ENCODE assay signal across 1 cellular context in the genomic region with DNA sequence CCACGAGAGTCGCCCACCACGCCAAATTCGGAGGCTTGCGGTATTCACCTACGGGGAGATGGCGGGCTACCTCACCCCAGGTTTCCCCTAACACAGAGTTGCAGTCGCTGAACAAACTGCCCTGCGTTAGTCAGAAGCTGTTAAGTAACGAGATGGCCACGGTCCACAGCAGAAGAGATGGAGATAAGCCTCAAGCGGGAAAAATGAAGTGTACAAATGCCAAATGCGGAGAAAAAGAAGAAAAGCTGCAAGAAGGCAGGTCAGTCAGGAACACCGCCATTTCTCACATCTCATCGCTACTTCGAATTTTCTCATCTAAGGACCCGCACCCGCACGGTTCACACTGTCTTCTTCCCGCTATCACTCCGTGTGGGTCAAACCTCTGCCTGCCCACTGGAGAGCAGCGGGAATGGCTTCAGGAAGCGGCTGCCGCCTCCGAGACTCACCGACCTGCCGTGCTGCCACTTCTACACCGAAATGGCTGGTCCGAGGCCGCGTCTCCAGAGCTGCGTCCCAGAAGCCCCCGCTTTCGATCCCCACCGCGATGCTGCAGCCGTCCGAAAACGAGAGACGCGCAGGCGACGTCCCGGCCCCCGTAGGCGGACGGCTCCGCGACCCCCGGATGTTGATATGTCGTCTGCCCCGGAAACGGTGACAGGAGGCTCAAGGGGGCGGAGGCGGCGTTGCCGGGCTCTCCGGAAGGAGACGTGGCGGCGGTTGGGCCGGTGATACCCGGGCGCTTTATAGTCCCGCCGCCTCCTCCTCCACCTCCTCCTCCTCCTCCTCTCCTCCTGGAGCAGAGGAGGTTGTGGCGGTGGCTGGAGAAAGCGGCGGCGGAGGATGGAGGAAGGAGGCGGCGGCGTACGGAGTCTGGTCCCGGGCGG.
TF ChIP-seq lines count a peak whose summit lies in the region.

A gene with protein sequence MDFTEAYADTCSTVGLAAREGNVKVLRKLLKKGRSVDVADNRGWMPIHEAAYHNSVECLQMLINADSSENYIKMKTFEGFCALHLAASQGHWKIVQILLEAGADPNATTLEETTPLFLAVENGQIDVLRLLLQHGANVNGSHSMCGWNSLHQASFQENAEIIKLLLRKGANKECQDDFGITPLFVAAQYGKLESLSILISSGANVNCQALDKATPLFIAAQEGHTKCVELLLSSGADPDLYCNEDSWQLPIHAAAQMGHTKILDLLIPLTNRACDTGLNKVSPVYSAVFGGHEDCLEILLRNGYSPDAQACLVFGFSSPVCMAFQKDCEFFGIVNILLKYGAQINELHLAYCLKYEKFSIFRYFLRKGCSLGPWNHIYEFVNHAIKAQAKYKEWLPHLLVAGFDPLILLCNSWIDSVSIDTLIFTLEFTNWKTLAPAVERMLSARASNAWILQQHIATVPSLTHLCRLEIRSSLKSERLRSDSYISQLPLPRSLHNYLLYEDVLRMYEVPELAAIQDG (minus strand): TSS at position 583 of the 884 bp plus-strand sequence. CDS start 21,381 bp downstream, outside the sequence.
A gene with protein sequence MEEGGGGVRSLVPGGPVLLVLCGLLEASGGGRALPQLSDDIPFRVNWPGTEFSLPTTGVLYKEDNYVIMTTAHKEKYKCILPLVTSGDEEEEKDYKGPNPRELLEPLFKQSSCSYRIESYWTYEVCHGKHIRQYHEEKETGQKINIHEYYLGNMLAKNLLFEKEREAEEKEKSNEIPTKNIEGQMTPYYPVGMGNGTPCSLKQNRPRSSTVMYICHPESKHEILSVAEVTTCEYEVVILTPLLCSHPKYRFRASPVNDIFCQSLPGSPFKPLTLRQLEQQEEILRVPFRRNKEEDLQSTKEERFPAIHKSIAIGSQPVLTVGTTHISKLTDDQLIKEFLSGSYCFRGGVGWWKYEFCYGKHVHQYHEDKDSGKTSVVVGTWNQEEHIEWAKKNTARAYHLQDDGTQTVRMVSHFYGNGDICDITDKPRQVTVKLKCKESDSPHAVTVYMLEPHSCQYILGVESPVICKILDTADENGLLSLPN (plus strand): TSS at position 674 of the 884 bp plus-strand sequence. CDS start 167 bp downstream, at position 841.

TF ChIP-seq in HepG2, 621 proteins besides CTCF, POLR2A, EP300 and RAD21 (continues in another document):
- TF ChIP-seq, protein P1, sequence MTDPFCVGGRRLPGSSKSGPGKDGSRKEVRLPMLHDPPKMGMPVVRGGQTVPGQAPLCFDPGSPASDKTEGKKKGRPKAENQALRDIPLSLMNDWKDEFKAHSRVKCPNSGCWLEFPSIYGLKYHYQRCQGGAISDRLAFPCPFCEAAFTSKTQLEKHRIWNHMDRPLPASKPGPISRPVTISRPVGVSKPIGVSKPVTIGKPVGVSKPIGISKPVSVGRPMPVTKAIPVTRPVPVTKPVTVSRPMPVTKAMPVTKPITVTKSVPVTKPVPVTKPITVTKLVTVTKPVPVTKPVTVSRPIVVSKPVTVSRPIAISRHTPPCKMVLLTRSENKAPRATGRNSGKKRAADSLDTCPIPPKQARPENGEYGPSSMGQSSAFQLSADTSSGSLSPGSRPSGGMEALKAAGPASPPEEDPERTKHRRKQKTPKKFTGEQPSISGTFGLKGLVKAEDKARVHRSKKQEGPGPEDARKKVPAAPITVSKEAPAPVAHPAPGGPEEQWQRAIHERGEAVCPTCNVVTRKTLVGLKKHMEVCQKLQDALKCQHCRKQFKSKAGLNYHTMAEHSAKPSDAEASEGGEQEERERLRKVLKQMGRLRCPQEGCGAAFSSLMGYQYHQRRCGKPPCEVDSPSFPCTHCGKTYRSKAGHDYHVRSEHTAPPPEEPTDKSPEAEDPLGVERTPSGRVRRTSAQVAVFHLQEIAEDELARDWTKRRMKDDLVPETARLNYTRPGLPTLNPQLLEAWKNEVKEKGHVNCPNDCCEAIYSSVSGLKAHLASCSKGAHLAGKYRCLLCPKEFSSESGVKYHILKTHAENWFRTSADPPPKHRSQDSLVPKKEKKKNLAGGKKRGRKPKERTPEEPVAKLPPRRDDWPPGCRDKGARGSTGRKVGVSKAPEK (CRISPR knock-in tag; IDR thresholded peaks at IDR 0.05; ENCODE audit: borderline replicate concordance), result peak; percentile 69; the same call in 1 of the 2 replicates
- TF ChIP-seq PITX1 (CRISPR knock-in tag; IDR thresholded peaks at IDR 0.05), result peak; percentile 94
- no peak for TF ChIP-seq SRSF4 (IDR thresholded peaks at IDR 0.05; ENCODE audit: low read depth, low read length, poor library complexity, severe bottlenecking)
- peak; percentile 60 for TF ChIP-seq NFKBIZ (CRISPR knock-in tag; IDR thresholded peaks at IDR 0.05)
- TF ChIP-seq, protein P2, sequence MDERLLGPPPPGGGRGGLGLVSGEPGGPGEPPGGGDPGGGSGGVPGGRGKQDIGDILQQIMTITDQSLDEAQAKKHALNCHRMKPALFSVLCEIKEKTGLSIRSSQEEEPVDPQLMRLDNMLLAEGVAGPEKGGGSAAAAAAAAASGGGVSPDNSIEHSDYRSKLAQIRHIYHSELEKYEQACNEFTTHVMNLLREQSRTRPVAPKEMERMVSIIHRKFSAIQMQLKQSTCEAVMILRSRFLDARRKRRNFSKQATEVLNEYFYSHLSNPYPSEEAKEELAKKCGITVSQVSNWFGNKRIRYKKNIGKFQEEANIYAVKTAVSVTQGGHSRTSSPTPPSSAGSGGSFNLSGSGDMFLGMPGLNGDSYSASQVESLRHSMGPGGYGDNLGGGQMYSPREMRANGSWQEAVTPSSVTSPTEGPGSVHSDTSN (CRISPR knock-in tag; IDR thresholded peaks at IDR 0.05), result no peak
- TF ChIP-seq PCBP1 (IDR thresholded peaks at IDR 0.05; ENCODE audit: borderline replicate concordance, low read depth, low read length), result peak; percentile 94
- peak; percentile 7 for TF ChIP-seq ZNF441 (CRISPR knock-in tag; IDR thresholded peaks at IDR 0.05; ENCODE audit: borderline replicate concordance)
- TF ChIP-seq GLI4 (CRISPR knock-in tag; IDR thresholded peaks at IDR 0.05; ENCODE audit: borderline replicate concordance), result peak; percentile 22; the same call in 1 of the 2 replicates
- TF ChIP-seq, protein P3, sequence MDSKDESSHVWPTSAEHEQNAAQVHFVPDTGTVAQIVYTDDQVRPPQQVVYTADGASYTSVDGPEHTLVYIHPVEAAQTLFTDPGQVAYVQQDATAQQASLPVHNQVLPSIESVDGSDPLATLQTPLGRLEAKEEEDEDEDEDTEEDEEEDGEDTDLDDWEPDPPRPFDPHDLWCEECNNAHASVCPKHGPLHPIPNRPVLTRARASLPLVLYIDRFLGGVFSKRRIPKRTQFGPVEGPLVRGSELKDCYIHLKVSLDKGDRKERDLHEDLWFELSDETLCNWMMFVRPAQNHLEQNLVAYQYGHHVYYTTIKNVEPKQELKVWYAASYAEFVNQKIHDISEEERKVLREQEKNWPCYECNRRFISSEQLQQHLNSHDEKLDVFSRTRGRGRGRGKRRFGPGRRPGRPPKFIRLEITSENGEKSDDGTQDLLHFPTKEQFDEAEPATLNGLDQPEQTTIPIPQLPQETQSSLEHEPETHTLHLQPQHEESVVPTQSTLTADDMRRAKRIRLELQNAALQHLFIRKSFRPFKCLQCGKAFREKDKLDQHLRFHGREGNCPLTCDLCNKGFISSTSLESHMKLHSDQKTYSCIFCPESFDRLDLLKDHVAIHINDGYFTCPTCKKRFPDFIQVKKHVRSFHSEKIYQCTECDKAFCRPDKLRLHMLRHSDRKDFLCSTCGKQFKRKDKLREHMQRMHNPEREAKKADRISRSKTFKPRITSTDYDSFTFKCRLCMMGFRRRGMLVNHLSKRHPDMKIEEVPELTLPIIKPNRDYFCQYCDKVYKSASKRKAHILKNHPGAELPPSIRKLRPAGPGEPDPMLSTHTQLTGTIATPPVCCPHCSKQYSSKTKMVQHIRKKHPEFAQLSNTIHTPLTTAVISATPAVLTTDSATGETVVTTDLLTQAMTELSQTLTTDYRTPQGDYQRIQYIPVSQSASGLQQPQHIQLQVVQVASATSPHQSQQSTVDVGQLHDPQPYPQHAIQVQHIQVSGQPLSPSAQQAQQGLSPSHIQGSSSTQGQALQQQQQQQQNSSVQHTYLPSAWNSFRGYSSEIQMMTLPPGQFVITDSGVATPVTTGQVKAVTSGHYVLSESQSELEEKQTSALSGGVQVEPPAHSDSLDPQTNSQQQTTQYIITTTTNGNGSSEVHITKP (CRISPR knock-in tag; IDR thresholded peaks at IDR 0.05; ENCODE audit: low read depth), result peak; percentile 89
- peak; percentile 82; the same call in 1 of the 2 replicates for TF ChIP-seq ZNF354B (CRISPR knock-in tag; IDR thresholded peaks at IDR 0.05)
- TF ChIP-seq, protein P4, sequence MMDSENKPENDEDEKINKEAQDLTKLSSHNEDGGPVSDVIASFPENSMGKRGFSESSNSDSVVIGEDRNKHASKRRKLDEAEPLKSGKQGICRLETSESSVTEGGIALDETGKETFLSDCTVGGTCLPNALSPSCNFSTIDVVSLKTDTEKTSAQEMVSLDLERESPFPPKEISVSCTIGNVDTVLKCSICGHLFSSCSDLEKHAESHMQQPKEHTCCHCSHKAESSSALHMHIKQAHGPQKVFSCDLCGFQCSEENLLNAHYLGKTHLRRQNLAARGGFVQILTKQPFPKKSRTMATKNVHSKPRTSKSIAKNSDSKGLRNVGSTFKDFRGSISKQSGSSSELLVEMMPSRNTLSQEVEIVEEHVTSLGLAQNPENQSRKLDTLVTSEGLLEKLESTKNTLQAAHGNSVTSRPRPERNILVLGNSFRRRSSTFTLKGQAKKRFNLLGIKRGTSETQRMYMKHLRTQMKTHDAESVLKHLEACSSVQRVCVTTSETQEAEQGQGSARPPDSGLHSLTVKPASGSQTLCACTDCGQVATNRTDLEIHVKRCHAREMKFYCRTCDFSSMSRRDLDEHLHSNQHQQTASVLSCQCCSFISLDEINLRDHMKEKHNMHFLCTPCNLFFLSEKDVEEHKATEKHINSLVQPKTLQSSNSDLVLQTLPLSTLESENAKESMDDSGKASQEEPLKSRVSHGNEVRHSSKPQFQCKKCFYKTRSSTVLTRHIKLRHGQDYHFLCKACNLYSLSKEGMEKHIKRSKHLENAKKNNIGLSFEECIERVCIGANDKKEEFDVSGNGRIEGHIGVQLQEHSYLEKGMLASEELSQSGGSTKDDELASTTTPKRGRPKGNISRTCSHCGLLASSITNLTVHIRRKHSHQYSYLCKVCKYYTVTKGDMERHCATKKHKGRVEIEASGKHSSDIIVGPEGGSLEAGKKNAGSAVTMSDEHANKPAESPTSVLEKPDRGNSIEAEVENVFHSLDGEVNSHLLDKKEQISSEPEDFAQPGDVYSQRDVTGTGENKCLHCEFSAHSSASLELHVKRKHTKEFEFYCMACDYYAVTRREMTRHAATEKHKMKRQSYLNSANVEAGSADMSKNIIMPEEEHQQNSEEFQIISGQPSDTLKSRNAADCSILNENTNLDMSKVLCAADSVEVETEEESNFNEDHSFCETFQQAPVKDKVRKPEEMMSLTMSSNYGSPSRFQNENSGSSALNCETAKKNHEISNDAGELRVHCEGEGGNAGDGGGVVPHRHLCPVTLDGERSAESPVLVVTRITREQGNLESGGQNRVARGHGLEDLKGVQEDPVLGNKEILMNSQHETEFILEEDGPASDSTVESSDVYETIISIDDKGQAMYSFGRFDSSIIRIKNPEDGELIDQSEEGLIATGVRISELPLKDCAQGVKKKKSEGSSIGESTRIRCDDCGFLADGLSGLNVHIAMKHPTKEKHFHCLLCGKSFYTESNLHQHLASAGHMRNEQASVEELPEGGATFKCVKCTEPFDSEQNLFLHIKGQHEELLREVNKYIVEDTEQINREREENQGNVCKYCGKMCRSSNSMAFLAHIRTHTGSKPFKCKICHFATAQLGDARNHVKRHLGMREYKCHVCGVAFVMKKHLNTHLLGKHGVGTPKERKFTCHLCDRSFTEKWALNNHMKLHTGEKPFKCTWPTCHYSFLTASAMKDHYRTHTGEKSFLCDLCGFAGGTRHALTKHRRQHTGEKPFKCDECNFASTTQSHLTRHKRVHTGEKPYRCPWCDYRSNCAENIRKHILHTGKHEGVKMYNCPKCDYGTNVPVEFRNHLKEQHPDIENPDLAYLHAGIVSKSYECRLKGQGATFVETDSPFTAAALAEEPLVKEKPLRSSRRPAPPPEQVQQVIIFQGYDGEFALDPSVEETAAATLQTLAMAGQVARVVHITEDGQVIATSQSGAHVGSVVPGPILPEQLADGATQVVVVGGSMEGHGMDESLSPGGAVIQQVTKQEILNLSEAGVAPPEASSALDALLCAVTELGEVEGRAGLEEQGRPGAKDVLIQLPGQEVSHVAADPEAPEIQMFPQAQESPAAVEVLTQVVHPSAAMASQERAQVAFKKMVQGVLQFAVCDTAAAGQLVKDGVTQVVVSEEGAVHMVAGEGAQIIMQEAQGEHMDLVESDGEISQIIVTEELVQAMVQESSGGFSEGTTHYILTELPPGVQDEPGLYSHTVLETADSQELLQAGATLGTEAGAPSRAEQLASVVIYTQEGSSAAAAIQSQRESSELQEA (CRISPR knock-in tag; IDR thresholded peaks at IDR 0.05; ENCODE audit: not compliant biosample characterization), result peak; percentile 98
- TF ChIP-seq ZFP36L1 (CRISPR knock-in tag; IDR thresholded peaks at IDR 0.05), result 0 out of 2 replicates have a peak, but pooled peaks have one; percentile 67
- TF ChIP-seq, protein P5, sequence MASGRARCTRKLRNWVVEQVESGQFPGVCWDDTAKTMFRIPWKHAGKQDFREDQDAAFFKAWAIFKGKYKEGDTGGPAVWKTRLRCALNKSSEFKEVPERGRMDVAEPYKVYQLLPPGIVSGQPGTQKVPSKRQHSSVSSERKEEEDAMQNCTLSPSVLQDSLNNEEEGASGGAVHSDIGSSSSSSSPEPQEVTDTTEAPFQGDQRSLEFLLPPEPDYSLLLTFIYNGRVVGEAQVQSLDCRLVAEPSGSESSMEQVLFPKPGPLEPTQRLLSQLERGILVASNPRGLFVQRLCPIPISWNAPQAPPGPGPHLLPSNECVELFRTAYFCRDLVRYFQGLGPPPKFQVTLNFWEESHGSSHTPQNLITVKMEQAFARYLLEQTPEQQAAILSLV (CRISPR knock-in tag; IDR thresholded peaks at IDR 0.05; ENCODE audit: borderline replicate concordance), result peak; percentile 77; the same call in 1 of the 2 replicates
- peak; percentile 82; the same call in 1 of the 2 replicates for TF ChIP-seq PPARG (CRISPR knock-in tag; conservative IDR thresholded peaks at IDR 0.05)
- TF ChIP-seq, protein P6, sequence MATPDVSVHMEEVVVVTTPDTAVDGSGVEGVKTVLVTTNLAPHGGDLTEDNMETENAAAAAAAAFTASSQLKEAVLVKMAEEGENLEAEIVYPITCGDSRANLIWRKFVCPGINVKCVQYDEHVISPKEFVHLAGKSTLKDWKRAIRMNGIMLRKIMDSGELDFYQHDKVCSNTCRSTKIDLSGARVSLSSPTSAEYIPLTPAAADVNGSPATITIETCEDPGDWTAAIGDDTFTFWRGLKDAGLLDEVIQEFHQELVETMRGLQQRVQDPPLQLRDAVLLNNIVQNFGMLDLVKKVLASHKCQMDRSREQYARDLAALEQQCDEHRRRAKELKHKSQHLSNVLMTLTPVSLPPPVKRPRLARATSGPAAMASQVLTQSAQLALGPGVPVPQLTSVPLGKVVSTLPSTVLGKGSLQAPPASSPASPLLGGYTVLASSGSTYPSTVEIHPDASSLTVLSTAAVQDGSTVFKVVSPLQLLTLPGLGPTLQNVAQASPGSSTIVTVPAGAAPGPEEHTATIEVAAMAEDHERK (CRISPR knock-in tag; IDR thresholded peaks at IDR 0.05; ENCODE audit: low read depth), result peak; percentile 76
- no peak; the same call in 1 of the 2 replicates for TF ChIP-seq JDP2 (CRISPR knock-in tag; IDR thresholded peaks at IDR 0.05; ENCODE audit: borderline replicate concordance)
- TF ChIP-seq, protein P7, sequence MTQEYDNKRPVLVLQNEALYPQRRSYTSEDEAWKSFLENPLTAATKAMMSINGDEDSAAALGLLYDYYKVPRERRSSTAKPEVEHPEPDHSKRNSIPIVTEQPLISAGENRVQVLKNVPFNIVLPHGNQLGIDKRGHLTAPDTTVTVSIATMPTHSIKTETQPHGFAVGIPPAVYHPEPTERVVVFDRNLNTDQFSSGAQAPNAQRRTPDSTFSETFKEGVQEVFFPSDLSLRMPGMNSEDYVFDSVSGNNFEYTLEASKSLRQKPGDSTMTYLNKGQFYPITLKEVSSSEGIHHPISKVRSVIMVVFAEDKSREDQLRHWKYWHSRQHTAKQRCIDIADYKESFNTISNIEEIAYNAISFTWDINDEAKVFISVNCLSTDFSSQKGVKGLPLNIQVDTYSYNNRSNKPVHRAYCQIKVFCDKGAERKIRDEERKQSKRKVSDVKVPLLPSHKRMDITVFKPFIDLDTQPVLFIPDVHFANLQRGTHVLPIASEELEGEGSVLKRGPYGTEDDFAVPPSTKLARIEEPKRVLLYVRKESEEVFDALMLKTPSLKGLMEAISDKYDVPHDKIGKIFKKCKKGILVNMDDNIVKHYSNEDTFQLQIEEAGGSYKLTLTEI (CRISPR knock-in tag; conservative IDR thresholded peaks at IDR 0.05), result no peak
- 0 out of 2 replicates have a peak, but pooled peaks have one; percentile 15 for TF ChIP-seq CHCHD3 (CRISPR knock-in tag; IDR thresholded peaks at IDR 0.05)
